Comparison of ENCODE assay signal across 11 cellular contexts in the genomic region with DNA sequence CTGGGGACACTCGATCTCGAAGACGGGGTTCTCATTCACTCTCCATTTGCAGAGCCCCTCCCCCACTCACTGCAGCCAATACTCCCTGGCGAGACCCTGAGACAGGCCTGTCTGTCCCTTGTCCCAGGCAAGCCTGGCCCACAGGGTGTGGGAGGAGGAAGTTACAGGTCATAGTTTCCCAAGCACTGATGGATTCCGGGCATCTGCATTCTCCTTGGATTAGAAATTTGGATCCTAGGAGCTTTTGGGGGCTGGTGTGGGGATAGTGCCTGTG. TPM values are rescaled to one million over a fixed set of nuclear protein-coding genes. Genes with fewer than 3 reads are reported as not detected.
A peak's percentile ranks its signal among the peaks of the same experiment; 100 is the strongest.
DNase-seq lines count a peak whose midpoint lies in the region; ATAC-seq and TF ChIP-seq lines count a peak whose summit lies in the region.
"Had no signal": no experiment of that assay in that cellular context is flagged by ENCODE, and none has a peak within 500 bp of the region (broad histone marks: within the 10 kb centered on the region; RNA-seq: fewer than 3 reads in every experiment).

No MANE protein-coding gene starts in this region.

- DNase-seq in natural killer cell treated with Interleukin-12 subunit alpha and Interleukin-12 subunit beta and Interleukin-15 and Interleukin-18, amount 100 ng/mL, for 72 hours (ENCODE audit: low spot score), result peak; percentile 35
- no peak for DNase-seq in natural killer cell
- peak; percentile 23 for DNase-seq in ecto neural progenitor cell (ENCODE audit: low spot score)
- peak; percentile 10 for DNase-seq in sciatic nerve (ENCODE audit: low spot score)
- no peak for DNase-seq in osteocyte (ENCODE audit: extremely low spot score, unreplicated experiment)
- no peak for DNase-seq in effector CD4-positive, alpha-beta T cell
- DNase-seq: CD4-positive, CD25-positive, alpha-beta regulatory T cell; DMS53 had no signal

- H3K9me3 Mint-ChIP-seq in natural killer cell treated with Interleukin-12 subunit alpha and Interleukin-12 subunit beta and Interleukin-15 and Interleukin-18, amount 100 ng/mL, for 72 hours, result no peaks in the 10 kb centered on the region
- H3K9me3 Mint-ChIP-seq in natural killer cell (no peaks in the 10 kb centered on the region), osteocyte (ENCODE audit: unreplicated experiment) (no peaks in the 10 kb centered on the region)
- H3K9me3 Mint-ChIP-seq: CD4-positive, CD25-positive, alpha-beta regulatory T cell had no signal

- TF ChIP-seq CTCF in natural killer cell (IDR thresholded peaks at IDR 0.05), result no peak
- TF ChIP-seq CTCF in osteocyte (IDR thresholded peaks at IDR 0.05), result no peak

- H3K27me3 Mint-ChIP-seq in natural killer cell treated with Interleukin-12 subunit alpha and Interleukin-12 subunit beta and Interleukin-15 and Interleukin-18, amount 100 ng/mL, for 72 hours, result peaks cover under 1 to 3% of the 10 kb centered on the region in 2 donors
- peaks cover 0 to 3% of the 10 kb centered on the region in 2 donors for H3K27me3 Mint-ChIP-seq in natural killer cell (ENCODE audit: low read depth in 2 of 2)
- peaks cover 2% of the 10 kb centered on the region for H3K27me3 Mint-ChIP-seq in osteocyte (ENCODE audit: unreplicated experiment)
- H3K27me3 Mint-ChIP-seq: CD4-positive, CD25-positive, alpha-beta regulatory T cell had no signal

- no peak overlapping the region for H3K4me3 Mint-ChIP-seq in natural killer cell treated with Interleukin-12 subunit alpha and Interleukin-12 subunit beta and Interleukin-15 and Interleukin-18, amount 100 ng/mL, for 72 hours
- no peak overlapping the region for H3K4me3 Mint-ChIP-seq in natural killer cell
- H3K4me3 Mint-ChIP-seq in osteocyte (ENCODE audit: unreplicated experiment), result no peak overlapping the region
- H3K4me3 Mint-ChIP-seq: CD4-positive, CD25-positive, alpha-beta regulatory T cell had no signal

- ATAC-seq in natural killer cell treated with Interleukin-12 subunit alpha and Interleukin-12 subunit beta and Interleukin-15 and Interleukin-18, amount 100 ng/mL, for 72 hours, result no peak
- ATAC-seq in natural killer cell (no peak), sciatic nerve (no peak)
- ATAC-seq: HCT116 had no signal

- H3K4me1 Mint-ChIP-seq in natural killer cell treated with Interleukin-12 subunit alpha and Interleukin-12 subunit beta and Interleukin-15 and Interleukin-18, amount 100 ng/mL, for 72 hours (ENCODE audit: low read depth in 2 of 2), result no peaks in the 10 kb centered on the region
- H3K4me1 Mint-ChIP-seq in natural killer cell, result no peaks in the 10 kb centered on the region
- peaks cover 6% of the 10 kb centered on the region for H3K4me1 Mint-ChIP-seq in osteocyte (ENCODE audit: unreplicated experiment)
- H3K4me1 Mint-ChIP-seq: CD4-positive, CD25-positive, alpha-beta regulatory T cell had no signal

- intact Hi-C loops in natural killer cell (cut with micrococcal nuclease), result no loop called here
- intact Hi-C loops in sciatic nerve (cut with DNase I), result no loop called here

- H3K27ac Mint-ChIP-seq in natural killer cell treated with Interleukin-12 subunit alpha and Interleukin-12 subunit beta and Interleukin-15 and Interleukin-18, amount 100 ng/mL, for 72 hours, result no peak overlapping the region
- H3K27ac Mint-ChIP-seq in natural killer cell (no peak overlapping the region), osteocyte (ENCODE audit: unreplicated experiment) (no peak overlapping the region)
- H3K27ac Mint-ChIP-seq: CD4-positive, CD25-positive, alpha-beta regulatory T cell had no signal

- no peaks in the 10 kb centered on the region for H3K36me3 Mint-ChIP-seq in natural killer cell treated with Interleukin-12 subunit alpha and Interleukin-12 subunit beta and Interleukin-15 and Interleukin-18, amount 100 ng/mL, for 72 hours
- H3K36me3 Mint-ChIP-seq in natural killer cell, result no peaks in the 10 kb centered on the region
- no peaks in the 10 kb centered on the region for H3K36me3 Mint-ChIP-seq in osteocyte (ENCODE audit: unreplicated experiment)
- H3K36me3 Mint-ChIP-seq: CD4-positive, CD25-positive, alpha-beta regulatory T cell had no signal

RNA-seq across cellular contexts. Expression of gene WNT3A, which starts 11.3 kb away (rescaled TPM):
- not detected for total RNA-seq in natural killer cell treated with Interleukin-12 subunit alpha and Interleukin-12 subunit beta and Interleukin-15 and Interleukin-18, amount 100 ng/mL, for 72 hours
- total RNA-seq in natural killer cell, result not detected
- not detected for total RNA-seq in sciatic nerve
- total RNA-seq in osteocyte, result not detected in 2 replicates
- total RNA-seq: A673; CD4-positive, CD25-positive, alpha-beta regulatory T cell; H4 had no signal

Comparison
In these comparisons a context has a peak if more than half of its experiments do, and no peak if none do; other contexts are left out.
1. DNase-seq: peak in natural killer cell treated with Interleukin-12 subunit alpha and Interleukin-12 subunit beta and Interleukin-15 and Interleukin-18, amount 100 ng/mL, for 72 hours (single experiment), ecto neural progenitor cell (single experiment) and sciatic nerve (single experiment); none in natural killer cell (single experiment), osteocyte (single experiment) and effector CD4-positive, alpha-beta T cell (single experiment).